Comparison of ENCODE assay signal across 24 cellular contexts in genomic region chr22:21985214-21985613, GRCh38. TPM values are rescaled to one million over a fixed set of nuclear protein-coding genes. Genes with fewer than 3 reads are reported as not detected.
DNase-seq lines count a peak whose midpoint lies in the region; ATAC-seq, FAIRE-seq and TF ChIP-seq lines count a peak whose summit lies in the region.
"Had no signal": no experiment of that assay in that cellular context is flagged by ENCODE, and none has a peak within 500 bp of the region (broad histone marks: within the 10 kb centered on the region; RNA-seq: fewer than 3 reads in every experiment).

No MANE protein-coding gene starts in this region.

- H3K9me3 ChIP-seq in GM23248 (ENCODE audit: low read depth) (no peaks in the 10 kb centered on the region), OCI-LY1 (ENCODE audit: low read length) (no peaks in the 10 kb centered on the region), H1 (ENCODE audit: insufficient read depth in 2 of 2, low read depth in 1 of 2, low read length in 1 of 2) (no peaks in the 10 kb centered on the region), osteoblast (ENCODE audit: low read depth, low read length) (no peaks in the 10 kb centered on the region), gastrocnemius medialis (no peaks in the 10 kb centered on the region), right cardiac atrium (ENCODE audit: control insufficient read depth, low read length) (no peaks in the 10 kb centered on the region)
- no peaks in the 10 kb centered on the region for H3K9me3 ChIP-seq in CD8-positive, alpha-beta T cell (ENCODE audit: low read length)
- H3K9me3 ChIP-seq: BE2C had no signal

- in situ Hi-C loops in GM23248 (cut with MboI) = no loop called here
- in situ Hi-C loops in gastrocnemius medialis (cut with MboI; ENCODE audit: low sequenced_read_pairs in 4 of 4) = no loop called here

- CTCF ChIA-PET in H1 (lab: Charles Lee; ENCODE audit: partially characterized antibody) = interaction anchor here (0.7 to 5.6 kb wide), 21 partner anchors 10 to 195 kb away, joined by 3 to 47 read pairs (median 4); no protein-coding TSS in a partner anchor
- CTCF ChIA-PET in CD8-positive, alpha-beta T cell (lab: Charles Lee) = no interaction called here

- TF ChIP-seq POLR2A in H1 (IDR thresholded peaks at IDR 0.05; ENCODE audit: control extremely low read depth in 1 of 2, low read depth in 2 of 2, low read length in 2 of 2) = no peak
- no peak for TF ChIP-seq POLR2A in gastrocnemius medialis (IDR thresholded peaks at IDR 0.05)

- WGBS in GM23248 (ENCODE audit: low coverage in 1 of 2, low lambda C conversion rate in 2 of 2, missing lambda C conversion rate in 2 of 2), 2 experiments = 84 to 85% methylated on average over 5 of the region's 5 CpGs
- WGBS in H1 (ENCODE audit: extremely low coverage in 1 of 2, insufficient coverage in 1 of 2, insufficient read length in 1 of 2, insufficient replicate concordance in 2 of 2, low coverage in 1 of 2, low lambda C conversion rate in 2 of 2, missing lambda C conversion rate in 1 of 2), 2 experiments = 96% methylated on average over 5 of the region's 5 CpGs; no CpG with 5 or more reads in 1 of the 2 experiments
- WGBS in right cardiac atrium = 93% methylated on average over 5 of the region's 5 CpGs

- no peaks in the 10 kb centered on the region for H3K36me3 ChIP-seq in GM23248 (ENCODE audit: low read depth)
- H3K36me3 ChIP-seq in OCI-LY1 (ENCODE audit: insufficient read depth, low read length) = peaks cover 21% of the 10 kb centered on the region
- no peaks in the 10 kb centered on the region; a peak in 1 of 8 replicates for H3K36me3 ChIP-seq in H1 (ENCODE audit: control insufficient read depth in 2 of 4, insufficient read depth in 4 of 4, low read length in 3 of 4)
- no peaks in the 10 kb centered on the region for H3K36me3 ChIP-seq in osteoblast (ENCODE audit: insufficient read depth, low read length)
- H3K36me3 ChIP-seq in CD8-positive, alpha-beta T cell (ENCODE audit: insufficient read depth, low read length) = no peaks in the 10 kb centered on the region
- H3K36me3 ChIP-seq in gastrocnemius medialis = no peaks in the 10 kb centered on the region
- H3K36me3 ChIP-seq: BE2C had no signal

- H2AFZ ChIP-seq in GM23248 (peak overlapping the region; percentile 41; the same call in 1 of the 2 replicates), OCI-LY1 (ENCODE audit: low read length) (0 out of 2 replicates have a peak overlapping the region, but pooled peaks have one; percentile 42), H1 (ENCODE audit: low read length) (peak overlapping the region; percentile 76; the same call in 1 of the 2 replicates), osteoblast (ENCODE audit: low read length) (peak overlapping the region; percentile 68)

- FAIRE-seq in H1 (lab: Jason Lieb, UNC) = no peak
- FAIRE-seq: GM12891, H54 had no signal

- no peak overlapping the region for H2BK12ac ChIP-seq in H1 (ENCODE audit: low read depth, low read length)

- H3K79me2 ChIP-seq in GM23248 (ENCODE audit: insufficient read depth) (peaks cover 27% of the 10 kb centered on the region), OCI-LY1 (ENCODE audit: insufficient read depth, low read length) (peaks cover 10% of the 10 kb centered on the region), H1 (ENCODE audit: control insufficient read depth in 1 of 2, insufficient read depth in 2 of 2, low read length in 2 of 2) (peaks cover 0 to 11% of the 10 kb centered on the region in 2 experiments), osteoblast (ENCODE audit: insufficient read depth, low read length) (peaks cover 26% of the 10 kb centered on the region)

- no peak overlapping the region for H4K8ac ChIP-seq in H1 (ENCODE audit: extremely low read depth, insufficient read depth, low read length)

- no peak overlapping the region for H2BK15ac ChIP-seq in H1 (ENCODE audit: low read length)

- intact Hi-C loops in CD8-positive, alpha-beta T cell (cut with DNase I, micrococcal nuclease) = no loop called here
- intact Hi-C loops in gastrocnemius medialis (cut with DNase I; ENCODE audit: low total_unique reads) (no loop called here), right cardiac atrium (cut with DNase I) (no loop called here)

- H3K27me3 Mint-ChIP-seq in CD8-positive, alpha-beta T cell (ENCODE audit: low read depth) = peaks cover 5% of the 10 kb centered on the region

- no peaks in the 10 kb centered on the region; the same call in 1 of the 2 replicates for H3K4me1 ChIP-seq in GM23248 (ENCODE audit: insufficient read depth)
- H3K4me1 ChIP-seq in OCI-LY1 (ENCODE audit: insufficient read depth, low read length, severe bottlenecking) = peaks cover 16% of the 10 kb centered on the region
- H3K4me1 ChIP-seq in H1 (replicated peaks in 1 of 4; ENCODE audit: control insufficient read depth in 3 of 4, insufficient read depth in 4 of 4, low read length in 3 of 4) = no peaks in the 10 kb centered on the region; a peak in 2 of 7 replicates
- H3K4me1 ChIP-seq in osteoblast (ENCODE audit: insufficient read depth, low read length) = peaks cover 8% of the 10 kb centered on the region
- peaks cover 15% of the 10 kb centered on the region for H3K4me1 ChIP-seq in CD8-positive, alpha-beta T cell (ENCODE audit: insufficient read depth, low read length)
- H3K4me1 ChIP-seq in gastrocnemius medialis = peaks cover 12 to 18% of the 10 kb centered on the region in 2 donors
- peaks cover 2% of the 10 kb centered on the region for H3K4me1 ChIP-seq in right cardiac atrium (ENCODE audit: control insufficient read depth, insufficient read depth, low read length)
- H3K4me1 ChIP-seq: BE2C had no signal

- TF ChIP-seq CTCF in OCI-LY1 (IDR thresholded peaks at IDR 0.05; ENCODE audit: low read length) = no peak
- no peak for TF ChIP-seq CTCF in H1 (IDR thresholded peaks at IDR 0.05; ENCODE audit: control extremely low read depth in 1 of 3, insufficient read depth in 1 of 3, low read depth in 1 of 3, low read length in 3 of 3)
- TF ChIP-seq CTCF in osteoblast (IDR thresholded peaks at IDR 0.05; ENCODE audit: extremely low read depth, low read depth, low read length) = no peak
- TF ChIP-seq CTCF in CD8-positive, alpha-beta T cell (IDR thresholded peaks at IDR 0.05) = no peak
- TF ChIP-seq CTCF in gastrocnemius medialis (IDR thresholded peaks at IDR 0.05 in 4 of 5, conservative IDR thresholded peaks at IDR 0.05 in 1 of 5) = no peak

- H3K27me3 ChIP-seq in GM23248 (replicated peaks; ENCODE audit: insufficient read depth) = peaks cover 12% of the 10 kb centered on the region; the same call in 1 of the 2 replicates
- no peaks in the 10 kb centered on the region for H3K27me3 ChIP-seq in OCI-LY1 (ENCODE audit: insufficient read depth, low read length)
- H3K27me3 ChIP-seq in H1 (replicated peaks in 1 of 4; ENCODE audit: control insufficient read depth in 3 of 4, extremely low read depth in 1 of 4, insufficient read depth in 3 of 4, low read length in 3 of 4) = peaks cover 27 to 43% (median 41%) of the 10 kb centered on the region in 4 experiments
- H3K27me3 ChIP-seq in osteoblast (ENCODE audit: insufficient read depth, low read length) = peaks cover 9% of the 10 kb centered on the region
- H3K27me3 ChIP-seq in CD8-positive, alpha-beta T cell (ENCODE audit: insufficient read depth, low read length) = no peaks in the 10 kb centered on the region
- no peaks in the 10 kb centered on the region for H3K27me3 ChIP-seq in gastrocnemius medialis
- H3K27me3 ChIP-seq in right cardiac atrium (ENCODE audit: control insufficient read depth, insufficient read depth) = no peaks in the 10 kb centered on the region
- H3K27me3 ChIP-seq: BE2C had no signal

- H3K9me3 Mint-ChIP-seq in CD8-positive, alpha-beta T cell = no peaks in the 10 kb centered on the region
- H3K9me3 Mint-ChIP-seq: HFFc6 had no signal

- H3F3A ChIP-seq in GM23248 (ENCODE audit: insufficient read depth) (no peaks in the 10 kb centered on the region), OCI-LY1 (ENCODE audit: insufficient read depth, low read length) (no peaks in the 10 kb centered on the region)

- no peak overlapping the region for H3K14ac ChIP-seq in H1 (ENCODE audit: insufficient read length)

- 0 out of 2 replicates have a peak, but pooled peaks cover 3% of the 10 kb centered on the region for H3K23me2 ChIP-seq in H1 (ENCODE audit: low read depth, low read length)

- no peak for TF ChIP-seq RAD21 in H1 (IDR thresholded peaks at IDR 0.05 in 1 of 2, conservative IDR thresholded peaks at IDR 0.05 in 1 of 2; ENCODE audit: low read depth in 2 of 2, low read length in 2 of 2)

- H3K18ac ChIP-seq in H1 (ENCODE audit: extremely low read depth, low read length) = no peak overlapping the region

- TF ChIP-seq EP300 in H1 (IDR thresholded peaks at IDR 0.05; ENCODE audit: borderline replicate concordance in 1 of 2, low read depth in 2 of 2, low read length in 2 of 2) = no peak

- DNase-seq in GM23248 (no peak), H1 (ENCODE audit: low read depth in 1 of 2, low spot score in 2 of 2) (no peak), osteoblast (ENCODE audit: insufficient read length, low spot score, missing footprints) (no peak), NCI-H526 (lab: John Stamatoyannopoulos, UW) (no peak), gastrocnemius medialis (no peak), right cardiac atrium (no peak)
- no peak for DNase-seq in CD8-positive, alpha-beta T cell
- DNase-seq: BE2C, COR-L47, DND-41, NCI-H1105 treated with DMSO at 0.1 percent for 48 hours, NCI-H1694, NCI-H2081, NCI-H2171, NCI-H345, NCI-H524, Right ventricle myocardium superior had no signal

- H3K56ac ChIP-seq in H1 (replicated peaks; ENCODE audit: insufficient read length, low read depth, low read length) = no peak overlapping the region

- H3K23ac ChIP-seq in H1 (ENCODE audit: insufficient read length) = no peak overlapping the region

- H3K4me3 ChIP-seq in GM23248 (no peak overlapping the region), OCI-LY1 (ENCODE audit: low read depth, low read length, poor library complexity, severe bottlenecking) (no peak overlapping the region), H1 (ENCODE audit: extremely low read depth in 1 of 4, insufficient read depth in 2 of 4, low read depth in 3 of 4, low read length in 4 of 4) (no peak overlapping the region), osteoblast (ENCODE audit: insufficient read depth, low read length) (no peak overlapping the region), gastrocnemius medialis (no peak overlapping the region), right cardiac atrium (ENCODE audit: low read length) (no peak overlapping the region)
- H3K4me3 ChIP-seq in CD8-positive, alpha-beta T cell (ENCODE audit: low read depth, low read length) = no peak overlapping the region

- H3K79me1 ChIP-seq in H1 (ENCODE audit: low read depth, low read length) = peaks cover 8% of the 10 kb centered on the region; the same call in 1 of the 2 replicates

- H2BK120ac ChIP-seq in H1 (replicated peaks; ENCODE audit: low read depth, low read length) = no peak overlapping the region

- H3K27ac Mint-ChIP-seq in CD8-positive, alpha-beta T cell = no peak overlapping the region
- H3K27ac Mint-ChIP-seq: HFFc6 had no signal

- H4K5ac ChIP-seq in H1 (ENCODE audit: insufficient read length, low read depth, low read length) = no peak overlapping the region

- H2BK5ac ChIP-seq in H1 (ENCODE audit: low read depth, low read length) = no peak overlapping the region

- H4K91ac ChIP-seq in H1 (replicated peaks; ENCODE audit: insufficient read length, low read length) = no peak overlapping the region

- H3K27ac ChIP-seq in GM23248 (no peak overlapping the region), OCI-LY1 (ENCODE audit: low read depth, low read length, poor library complexity, severe bottlenecking) (no peak overlapping the region), H1 (ENCODE audit: low read depth, low read length) (no peak overlapping the region), osteoblast (ENCODE audit: low read depth, low read length) (no peak overlapping the region), gastrocnemius medialis (no peak overlapping the region), right cardiac atrium (ENCODE audit: low read length) (no peak overlapping the region)
- no peak overlapping the region for H3K27ac ChIP-seq in CD8-positive, alpha-beta T cell (ENCODE audit: low read depth, low read length)
- H3K27ac ChIP-seq: HL-60, KMS-11 had no signal

- H3K9me2 ChIP-seq in GM23248 (ENCODE audit: insufficient read depth) (no peaks in the 10 kb centered on the region), OCI-LY1 (ENCODE audit: low read depth, low read length) (no peaks in the 10 kb centered on the region)

- no peak overlapping the region for H3K4ac ChIP-seq in H1 (replicated peaks; ENCODE audit: insufficient read length, low read depth, low read length)

- H3K4me2 ChIP-seq in GM23248 (ENCODE audit: unreplicated experiment) (no peak overlapping the region), OCI-LY1 (ENCODE audit: low read length) (no peak overlapping the region), H1 (ENCODE audit: insufficient read depth in 1 of 2, low read depth in 2 of 2, low read length in 2 of 2) (no peak overlapping the region), osteoblast (ENCODE audit: insufficient read depth, low read length) (no peak overlapping the region)
- H3K4me2 ChIP-seq: KMS-11 had no signal

- H3K9ac ChIP-seq in GM23248 = no peak overlapping the region
- no peak overlapping the region for H3K9ac ChIP-seq in OCI-LY1 (ENCODE audit: low read length)
- H3K9ac ChIP-seq in H1 (replicated peaks in 1 of 4; ENCODE audit: extremely low read depth in 1 of 4, low read depth in 3 of 4, low read length in 3 of 4) = no peak overlapping the region
- H3K9ac ChIP-seq: KMS-11 had no signal

- H3K36me3 Mint-ChIP-seq in CD8-positive, alpha-beta T cell = no peaks in the 10 kb centered on the region

- no peak overlapping the region for H3K4me3 Mint-ChIP-seq in CD8-positive, alpha-beta T cell
- H3K4me3 Mint-ChIP-seq: HFFc6 had no signal

- no peak overlapping the region for H2AK5ac ChIP-seq in H1 (ENCODE audit: low read depth, low read length)

- H4K20me1 ChIP-seq in GM23248 (ENCODE audit: insufficient read depth) (no peaks in the 10 kb centered on the region), OCI-LY1 (ENCODE audit: insufficient read depth, low read length) (no peaks in the 10 kb centered on the region), H1 (replicated peaks in 1 of 2; ENCODE audit: control insufficient read depth in 1 of 2, insufficient read depth in 2 of 2, low read length in 2 of 2) (peaks cover 2% of the 10 kb centered on the region in 2 experiments), osteoblast (ENCODE audit: insufficient read depth, low read length) (peaks cover 3% of the 10 kb centered on the region)

- H3K4me1 Mint-ChIP-seq in CD8-positive, alpha-beta T cell (ENCODE audit: low read depth) = peaks cover 24% of the 10 kb centered on the region

- H2BK20ac ChIP-seq in H1 (ENCODE audit: low read length) = no peak overlapping the region

- no peak for ATAC-seq in CD8-positive, alpha-beta T cell
- ATAC-seq in gastrocnemius medialis (no peak), right cardiac atrium (no peak)
- ATAC-seq: PC-3 had no signal

- POLR2A ChIA-PET in H1 (lab: Charles Lee; ENCODE audit: partially characterized antibody) = no interaction called here
- POLR2A ChIA-PET in CD8-positive, alpha-beta T cell (lab: Charles Lee) = interaction anchor here (0.6 kb wide), 1 partner anchor 17 kb away, joined by 3 read pairs; no protein-coding TSS in a partner anchor

RNA-seq across cellular contexts. Expression of gene TOP3B, which starts 2.6 kb away (rescaled TPM):
- total RNA-seq in GM23248 (2014; rRNA removed; shearing (Covaris generic)) = 9.2 and 16.0 TPM in 2 replicates
- 11.6 and 12.9 TPM in 2 replicates for polyA plus RNA-seq in GM23248 (2016; fragmentation: Nextera tagmentation; extraction: Ambion mirVana)
- total RNA-seq in H1 (2021; fragmentation: NEBNext Ultra II Directional; extraction: Animal tissue kit (Norgen Biotek cat#: 25700)) = 49.3 and 52.8 TPM in 2 replicates
- polyA plus RNA-seq in H1 (2011; rRNA removed) = 30.4 and 45.6 TPM in 2 replicates
- 34.6 TPM for polyA plus RNA-seq in H1 (2011; cell fraction: cytosol; rRNA removed)
- polyA plus RNA-seq in H1 (2011; cell fraction: nucleus; rRNA removed) = 149 TPM
- 42.4 to 52.2 TPM (median 45.4 TPM) in 4 replicates for polyA plus RNA-seq in H1 (2012, experiment 1 of 2)
- 33.2 TPM for polyA plus RNA-seq in H1 (2012, experiment 2 of 2)
- polyA plus RNA-seq in H1 (2013, experiment 1 of 2) = 34.1 TPM
- 28.9 TPM for polyA plus RNA-seq in H1 (2013, experiment 2 of 2)
- 28.2 and 37.9 TPM in 2 replicates for polyA minus RNA-seq in H1 (2011; rRNA and poly(A)+ RNA removed)
- 20.9 TPM for polyA minus RNA-seq in H1 (2011; cell fraction: cytosol; rRNA and poly(A)+ RNA removed)
- polyA minus RNA-seq in H1 (2011; cell fraction: nucleus; rRNA and poly(A)+ RNA removed) = 89.8 TPM
- total RNA-seq in osteoblast = 27.9 and 33.6 TPM in 2 replicates
- total RNA-seq in CD8-positive, alpha-beta T cell = 10 to 100 TPM; 71.4 to 74.3 TPM
- total RNA-seq in gastrocnemius medialis = 10 to 100 TPM in 3 of 4 donors, 1 to 10 TPM in 1; 8.2 to 15.7 (median 14.2) TPM
- 10 to 100 TPM; 12.7 to 17.8 (median 13.8) TPM for total RNA-seq in right cardiac atrium
- 11.1 TPM for polyA plus RNA-seq in right cardiac atrium

RNA-seq across cellular contexts. Expression of gene PPM1F, which starts 32.6 kb away (rescaled TPM):
- 37.8 and 41.6 TPM in 2 replicates for total RNA-seq in GM23248 (2014; rRNA removed; shearing (Covaris generic))
- polyA plus RNA-seq in GM23248 (2016; fragmentation: Nextera tagmentation; extraction: Ambion mirVana) (15.1 and 17.6 TPM in 2 replicates), H1 (2011; rRNA removed) (12.4 and 17.7 TPM in 2 replicates), right cardiac atrium (17.5 TPM)
- total RNA-seq in H1 (2021; fragmentation: NEBNext Ultra II Directional; extraction: Animal tissue kit (Norgen Biotek cat#: 25700)) = 21.9 and 22.8 TPM in 2 replicates
- polyA plus RNA-seq in H1 (2011; cell fraction: cytosol; rRNA removed) = 16.1 TPM
- 29.8 TPM for polyA plus RNA-seq in H1 (2011; cell fraction: nucleus; rRNA removed)
- polyA plus RNA-seq in H1 (2012, experiment 1 of 2) = 10.6 to 14.5 TPM (median 13.2 TPM) in 4 replicates
- polyA plus RNA-seq in H1 (2012, experiment 2 of 2) = 12.1 TPM
- 13.9 TPM for polyA plus RNA-seq in H1 (2013, experiment 1 of 2)
- polyA plus RNA-seq in H1 (2013, experiment 2 of 2) = 12.0 TPM
- 7.1 and 10.5 TPM in 2 replicates for polyA minus RNA-seq in H1 (2011; rRNA and poly(A)+ RNA removed)
- polyA minus RNA-seq in H1 (2011; cell fraction: cytosol; rRNA and poly(A)+ RNA removed) = 9.5 TPM
- polyA minus RNA-seq in H1 (2011; cell fraction: nucleus; rRNA and poly(A)+ RNA removed) = 7.6 TPM
- total RNA-seq in osteoblast (22.8 and 24.5 TPM in 2 replicates), gastrocnemius medialis (10 to 100 TPM; 10.2 to 13.8 (median 11.0) TPM), right cardiac atrium (10 to 100 TPM; 19.7 to 25.5 (median 22.0) TPM)
- total RNA-seq in CD8-positive, alpha-beta T cell = 10 to 100 TPM; 12.7 to 13.5 TPM
